ENCODE assay signal across 19 cellular contexts in the genomic region with DNA sequence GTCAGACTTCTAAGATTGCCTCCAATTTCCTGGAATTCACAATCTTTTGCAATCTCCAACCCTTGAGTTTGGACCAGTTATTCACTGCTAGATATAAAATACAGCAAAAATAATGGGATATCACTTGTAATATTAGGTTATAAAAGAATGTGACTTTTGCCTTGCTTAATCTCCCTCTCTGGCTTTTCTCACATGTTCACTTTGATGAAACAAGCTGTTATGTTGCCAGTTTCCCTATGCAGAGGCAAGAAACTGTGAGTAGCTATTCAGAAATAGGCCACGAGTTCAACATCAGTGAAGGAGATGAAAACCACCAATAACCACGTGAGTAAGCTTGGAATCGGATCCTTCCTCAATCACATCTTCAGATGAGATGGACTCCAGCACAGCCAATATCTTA.
"Had no signal": no experiment of that assay in that cellular context is flagged by ENCODE, and none has a peak within 500 bp of the region (broad histone marks: within the 10 kb centered on the region; RNA-seq: fewer than 3 reads in every experiment).

No MANE protein-coding gene starts in this region.

- H3K36me3 Mint-ChIP-seq: IgD-negative memory B cell had no signal

- ATAC-seq: K562 had no signal

- H3K4me3 ChIP-seq: K562, SK-N-MC had no signal

- H3K4me2 ChIP-seq: KMS-11 had no signal

- H3K27ac ChIP-seq: KMS-11, RWPE1, SK-N-MC had no signal

- DNase-seq: Kasumi-1, MM.1S, NCI-H1092 treated with DMSO at 0.1 percent for 48 hours, NCI-H1436, NCI-H187, NCI-H2029, NCI-H2081 treated with DMSO at 0.1 percent for 48 hours, NCI-H2171, NCI-H226, NCI-H446 treated with DMSO at 0.1 percent for 48 hours, NCI-H510A treated with DMSO at 0.1 percent for 48 hours, NCI-H526, NCI-H774, SHP77 had no signal

- FAIRE-seq: K562 had no signal

- H3K27ac Mint-ChIP-seq: IgD-negative memory B cell had no signal

- H3K4me3 Mint-ChIP-seq: IgD-negative memory B cell had no signal

- H3K9ac ChIP-seq: KMS-11 had no signal
